Comparison of ENCODE assay signal across 36 cellular contexts in genomic region chr2:240884745-240885144, GRCh38. TPM values are rescaled to one million over a fixed set of nuclear protein-coding genes. Genes with fewer than 3 reads are reported as not detected.
"Had no signal": no experiment of that assay in that cellular context is flagged by ENCODE, and none has a peak within 500 bp of the region (broad histone marks: within the 10 kb centered on the region; RNA-seq: fewer than 3 reads in every experiment).

No MANE protein-coding gene starts in this region.

- H3K36me3 ChIP-seq: MG63 had no signal

- H3K9me3 ChIP-seq: MG63 had no signal

- DNase-seq: MG63, MM.1S, NCI-H1048, NCI-H1092, NCI-H1092 treated with DMSO at 0.1 percent for 48 hours, NCI-H1105, NCI-H1105 treated with DMSO at 0.1 percent for 48 hours, NCI-H1417, NCI-H1417 treated with DMSO at 0.1 percent for 48 hours, NCI-H1436, NCI-H1436 treated with DMSO at 0.1 percent for 48 hours, NCI-H146, NCI-H1694, NCI-H1694 treated with DMSO at 0.1 percent for 48 hours, NCI-H187, NCI-H187 treated with DMSO at 0.1 percent for 48 hours, NCI-H1930, NCI-H2029, NCI-H2029 treated with DMSO at 0.1 percent for 48 hours, NCI-H2081, NCI-H2081 treated with DMSO at 0.1 percent for 48 hours, NCI-H2107, NCI-H2171, NCI-H2171 treated with DMSO at 0.1 percent for 48 hours, NCI-H2227 treated with DMSO at 0.1 percent for 48 hours, NCI-H345, NCI-H446, NCI-H446 treated with DMSO at 0.1 percent for 48 hours, NCI-H510A, NCI-H510A treated with DMSO at 0.1 percent for 48 hours, NCI-H524 treated with DMSO at 0.1 percent for 48 hours, NCI-H526 had no signal

- H3K27me3 ChIP-seq: MG63 had no signal

- H3K4me3 ChIP-seq: MG63 had no signal

RNA-seq across cellular contexts. Expression of gene MAB21L4, which starts 11.2 kb away (rescaled TPM):
- total RNA-seq: LHCN-M2, M059J, MCF 10A, NCI-H460 had no signal

RNA-seq across cellular contexts. Expression of gene AGXT, which starts 16.1 kb away (rescaled TPM):
- total RNA-seq: LHCN-M2, M059J, MCF 10A, NCI-H460 had no signal

RNA-seq across cellular contexts. Expression of gene CROCC2, which starts 21.4 kb away (rescaled TPM):
- total RNA-seq: M059J, MCF 10A, NCI-H460 had no signal
